1 cellular context compared by ENCODE assay signal in genomic region chr6:159555082-159555481, GRCh38.
TF ChIP-seq lines count a peak whose summit lies in the region.

No MANE protein-coding gene starts in this region.

TF ChIP-seq in HepG2, 621 proteins besides CTCF, POLR2A, EP300 and RAD21 (continued from another document):
- TF ChIP-seq NFYB (CRISPR knock-in tag; IDR thresholded peaks at IDR 0.05) (no peak), ZBTB33 (CRISPR knock-in tag; IDR thresholded peaks at IDR 0.05) (no peak), RAD51 (IDR thresholded peaks at IDR 0.05; ENCODE audit: borderline replicate concordance) (no peak), ATF4 (CRISPR knock-in tag; IDR thresholded peaks at IDR 0.05) (no peak), CREB1 (IDR thresholded peaks at IDR 0.05) (peak; percentile 92), CREB1 (CRISPR knock-in tag; IDR thresholded peaks at IDR 0.05) (no peak), KAT7 (CRISPR knock-in tag; IDR thresholded peaks at IDR 0.05; ENCODE audit: borderline replicate concordance) (no peak), ATF7 (IDR thresholded peaks at IDR 0.05) (peak; percentile 94), ATF7 (CRISPR knock-in tag; IDR thresholded peaks at IDR 0.05) (no peak), NR1H2 (CRISPR knock-in tag; IDR thresholded peaks at IDR 0.05; ENCODE audit: borderline replicate concordance, low read depth) (no peak)
- TF ChIP-seq, protein P1, sequence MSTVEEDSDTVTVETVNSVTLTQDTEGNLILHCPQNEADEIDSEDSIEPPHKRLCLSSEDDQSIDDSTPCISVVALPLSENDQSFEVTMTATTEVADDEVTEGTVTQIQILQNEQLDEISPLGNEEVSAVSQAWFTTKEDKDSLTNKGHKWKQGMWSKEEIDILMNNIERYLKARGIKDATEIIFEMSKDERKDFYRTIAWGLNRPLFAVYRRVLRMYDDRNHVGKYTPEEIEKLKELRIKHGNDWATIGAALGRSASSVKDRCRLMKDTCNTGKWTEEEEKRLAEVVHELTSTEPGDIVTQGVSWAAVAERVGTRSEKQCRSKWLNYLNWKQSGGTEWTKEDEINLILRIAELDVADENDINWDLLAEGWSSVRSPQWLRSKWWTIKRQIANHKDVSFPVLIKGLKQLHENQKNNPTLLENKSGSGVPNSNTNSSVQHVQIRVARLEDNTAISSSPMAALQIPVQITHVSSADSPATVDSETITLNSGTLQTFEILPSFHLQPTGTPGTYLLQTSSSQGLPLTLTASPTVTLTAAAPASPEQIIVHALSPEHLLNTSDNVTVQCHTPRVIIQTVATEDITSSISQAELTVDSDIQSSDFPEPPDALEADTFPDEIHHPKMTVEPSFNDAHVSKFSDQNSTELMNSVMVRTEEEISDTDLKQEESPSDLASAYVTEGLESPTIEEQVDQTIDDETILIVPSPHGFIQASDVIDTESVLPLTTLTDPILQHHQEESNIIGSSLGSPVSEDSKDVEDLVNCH (CRISPR knock-in tag; IDR thresholded peaks at IDR 0.05), result no peak
